17 cellular contexts compared by ENCODE assay signal in the genomic region with DNA sequence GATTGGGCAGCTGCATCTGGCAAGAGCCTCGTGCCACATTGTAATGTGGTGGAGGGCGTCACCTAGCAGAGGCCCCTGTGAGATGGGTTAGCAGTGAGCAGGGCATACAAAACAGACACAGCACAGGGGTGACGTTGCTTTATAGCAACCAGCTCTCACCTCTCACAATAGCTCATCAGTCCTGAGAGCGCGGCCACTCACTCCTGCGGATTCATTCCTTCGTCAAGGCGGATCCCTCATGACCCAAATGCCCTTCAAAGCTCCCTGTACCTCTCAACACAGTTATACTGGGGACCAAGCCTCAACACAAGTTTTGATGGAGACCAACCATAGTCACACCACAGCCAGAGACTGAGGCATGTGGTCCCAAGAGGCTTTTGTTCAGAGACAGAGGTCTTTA. TPM values are rescaled to one million over a fixed set of nuclear protein-coding genes. Genes with fewer than 3 reads are reported as not detected.
A peak's percentile ranks its signal among the peaks of the same experiment; 100 is the strongest.
DNase-seq lines count a peak whose midpoint lies in the region; ATAC-seq and TF ChIP-seq lines count a peak whose summit lies in the region.
"Had no signal": no experiment of that assay in that cellular context is flagged by ENCODE, and none has a peak within 500 bp of the region (broad histone marks: within the 10 kb centered on the region; RNA-seq: fewer than 3 reads in every experiment).

No MANE protein-coding gene starts in this region.

- H3K4me3 Mint-ChIP-seq in activated B cell treated with CpG ODN at 0.5 μM for 24 hours (no peak overlapping the region), progenitor cell of endocrine pancreas (ENCODE audit: low read depth) (no peak overlapping the region)
- H3K4me3 Mint-ChIP-seq: CD8-positive, alpha-beta T cell had no signal

- H3K27ac Mint-ChIP-seq in activated B cell treated with CpG ODN at 0.5 μM for 24 hours: peak overlapping the region; percentile 90
- no peak overlapping the region for H3K27ac Mint-ChIP-seq in progenitor cell of endocrine pancreas
- H3K27ac Mint-ChIP-seq: CD8-positive, alpha-beta T cell had no signal

- TF ChIP-seq POLR2A in sigmoid colon (IDR thresholded peaks at IDR 0.05): no peak
- TF ChIP-seq POLR2A in esophagus squamous epithelium (IDR thresholded peaks at IDR 0.05): no peak

- H3K9me3 Mint-ChIP-seq in activated B cell treated with CpG ODN at 0.5 μM for 24 hours: no peaks in the 10 kb centered on the region
- H3K9me3 Mint-ChIP-seq in progenitor cell of endocrine pancreas (ENCODE audit: low read depth): no peaks in the 10 kb centered on the region
- H3K9me3 Mint-ChIP-seq: CD8-positive, alpha-beta T cell had no signal

- CTCF ChIA-PET in activated B cell treated with CpG ODN at 0.5 μM for 24 hours (lab: Charles Lee): interaction anchor here (0.7 to 5.0 kb wide), 16 partner anchors 9 to 391 kb away, joined by 3 to 39 read pairs (median 6); partner anchors contain the start of gene SLC37A1

- ATAC-seq in activated B cell treated with CpG ODN at 0.5 μM for 24 hours (ENCODE audit: low read depth) (no peak), GM21786 (IDR thresholded peaks at IDR 0.05; ENCODE audit: unreplicated experiment) (no peak)

- H3K27me3 Mint-ChIP-seq in activated B cell treated with CpG ODN at 0.5 μM for 24 hours (no peaks in the 10 kb centered on the region), progenitor cell of endocrine pancreas (no peaks in the 10 kb centered on the region)

- DNase-seq in Karpas-422 (no peak), activated B cell treated with CpG ODN at 0.5 μM for 24 hours (no peak), sigmoid colon (peak; percentile 9), esophagus squamous epithelium (lab: John Stamatoyannopoulos, UW) (no peak), progenitor cell of endocrine pancreas (ENCODE audit: low spot score, unreplicated experiment) (no peak)
- DNase-seq: CD8-positive, alpha-beta T cell; DMS79 treated with DMSO at 0.1 percent for 48 hours; NCI-H1436; NCI-H2029; NCI-H2171 treated with DMSO at 0.1 percent for 48 hours; NCI-H510A; SK-N-SH had no signal

- POLR2A ChIA-PET in activated B cell treated with CpG ODN at 0.5 μM for 24 hours (lab: Charles Lee): interaction anchor here (0.6 to 6.6 kb wide), 11 partner anchors 11 to 368 kb away, joined by 3 to 91 read pairs (median 6); partner anchors contain the start of genes RSPH1 and SLC37A1

- peaks cover 42 to 68% (median 59%) of the 10 kb centered on the region in 10 experiments for H3K4me1 ChIP-seq in BLaER1 treated with 17β-estradiol and CSF1 and Interleukin-3, amounts not matched to agents 10 nM and 100 nM
- H3K4me1 ChIP-seq in Karpas-422 (ENCODE audit: low read length) (peaks cover 66% of the 10 kb centered on the region), sigmoid colon (peaks cover 0 to 13% (median 4%) of the 10 kb centered on the region in 4 donors), esophagus squamous epithelium (peaks cover 0 to 20% (median 2%) of the 10 kb centered on the region in 3 donors)
- H3K4me1 ChIP-seq: HAP-1 had no signal

- TF ChIP-seq CTCF in activated B cell treated with CpG ODN at 0.5 μM for 24 hours (IDR thresholded peaks at IDR 0.05) (no peak), sigmoid colon (IDR thresholded peaks at IDR 0.05) (no peak), esophagus squamous epithelium (IDR thresholded peaks at IDR 0.05) (no peak), progenitor cell of endocrine pancreas (IDR thresholded peaks at IDR 0.05; ENCODE audit: unreplicated experiment) (no peak)

- 84 to 94% methylated on average over 8 of the region's 8 CpGs for WGBS in sigmoid colon, 2 donors
- WGBS in esophagus squamous epithelium, 2 donors: 76 to 87% methylated on average over 7 to 8 of the region's 8 CpGs

- H3K27me3 ChIP-seq in BLaER1 treated with 17β-estradiol and CSF1 and Interleukin-3, amounts not matched to agents 10 nM and 100 nM: peaks cover 0 to 10% (median 0%) of the 10 kb centered on the region in 11 experiments; a peak in 3 of 22 replicates
- H3K27me3 ChIP-seq in Karpas-422 (ENCODE audit: low read length) (no peaks in the 10 kb centered on the region), sigmoid colon (no peaks in the 10 kb centered on the region), esophagus squamous epithelium (no peaks in the 10 kb centered on the region)

- H3K36me3 Mint-ChIP-seq in activated B cell treated with CpG ODN at 0.5 μM for 24 hours (ENCODE audit: low read depth) (peaks cover 64% of the 10 kb centered on the region), progenitor cell of endocrine pancreas (ENCODE audit: insufficient read depth) (peaks cover 22% of the 10 kb centered on the region)

- no peak overlapping the region for H3K4me3 ChIP-seq in BLaER1 treated with 17β-estradiol and CSF1 and Interleukin-3, amounts not matched to agents 10 nM and 100 nM
- H3K4me3 ChIP-seq in Karpas-422 (ENCODE audit: low read length): peak overlapping the region; percentile 52
- H3K4me3 ChIP-seq in sigmoid colon: no peak overlapping the region
- H3K4me3 ChIP-seq in esophagus squamous epithelium: no peak overlapping the region
- H3K4me3 ChIP-seq: HAP-1 had no signal

- H2AFZ ChIP-seq in Karpas-422 (ENCODE audit: low read length): no peak overlapping the region

- H3K79me2 ChIP-seq in Karpas-422 (ENCODE audit: low read length): peaks cover 28% of the 10 kb centered on the region

- H3K9me2 ChIP-seq in Karpas-422 (replicated peaks; ENCODE audit: insufficient read depth, low read length): no peaks in the 10 kb centered on the region
- H3K9me2 ChIP-seq: SK-N-SH had no signal

- peak overlapping the region in 8 of 11 experiments; percentile 75 to 98 (median 79); a peak in 16 of 22 replicates for H3K4me2 ChIP-seq in BLaER1 treated with 17β-estradiol and CSF1 and Interleukin-3, amounts not matched to agents 10 nM and 100 nM
- peak overlapping the region; percentile 69 for H3K4me2 ChIP-seq in Karpas-422 (ENCODE audit: low read depth, low read length, poor library complexity, severe bottlenecking)
- H3K4me2 ChIP-seq: SK-N-SH had no signal

- peak overlapping the region in 2 of 11 experiments; percentile 8 to 30; a peak in 2 of 22 replicates for H3K9ac ChIP-seq in BLaER1 treated with 17β-estradiol and CSF1 and Interleukin-3, amounts not matched to agents 10 nM and 100 nM
- peak overlapping the region; percentile 73 for H3K9ac ChIP-seq in Karpas-422 (ENCODE audit: low read length)
- H3K9ac ChIP-seq: SK-N-SH had no signal

- no peak for TF ChIP-seq EP300 in sigmoid colon (IDR thresholded peaks at IDR 0.05)

- intact Hi-C loops in activated B cell treated with CpG ODN at 0.5 μM for 24 hours (cut with micrococcal nuclease) (loop anchor here (1.0 to 10.0 kb wide), 4 partner anchors 121 to 532 kb away; no protein-coding TSS in a partner anchor), sigmoid colon (cut with DNase I) (no loop called here), esophagus squamous epithelium (cut with DNase I) (loop anchor here (10.0 kb wide), 1 partner anchor 202 kb away; no protein-coding TSS in a partner anchor)

- H3K27ac ChIP-seq in BLaER1 treated with 17β-estradiol and CSF1 and Interleukin-3, amounts not matched to agents 10 nM and 100 nM: no peak overlapping the region
- H3K27ac ChIP-seq in Karpas-422 (ENCODE audit: low read length) (peak overlapping the region; percentile 96), sigmoid colon (no peak overlapping the region), esophagus squamous epithelium (no peak overlapping the region)
- H3K27ac ChIP-seq: HL-60 had no signal

- no peaks in the 10 kb centered on the region for H3K9me3 ChIP-seq in BLaER1 treated with 17β-estradiol and CSF1 and Interleukin-3, amounts not matched to agents 10 nM and 100 nM (replicated peaks in 1 of 11)
- H3K9me3 ChIP-seq in Karpas-422 (ENCODE audit: low read length) (no peaks in the 10 kb centered on the region), sigmoid colon (no peaks in the 10 kb centered on the region), esophagus squamous epithelium (no peaks in the 10 kb centered on the region)
- H3K9me3 ChIP-seq: HAP-1, SK-N-SH had no signal

- H3K4me1 Mint-ChIP-seq in activated B cell treated with CpG ODN at 0.5 μM for 24 hours (peaks cover 63% of the 10 kb centered on the region), progenitor cell of endocrine pancreas (ENCODE audit: low read depth) (peaks cover 2% of the 10 kb centered on the region)

- peaks cover 0 to 25% (median 3%) of the 10 kb centered on the region in 11 experiments; a peak in 6 of 22 replicates for H3K36me3 ChIP-seq in BLaER1 treated with 17β-estradiol and CSF1 and Interleukin-3, amounts not matched to agents 10 nM and 100 nM
- H3K36me3 ChIP-seq in Karpas-422 (ENCODE audit: insufficient read depth, low read length) (no peaks in the 10 kb centered on the region), sigmoid colon (peaks cover 0 to 17% (median 0%) of the 10 kb centered on the region in 4 donors), esophagus squamous epithelium (peaks cover 0 to 67% (median 0%) of the 10 kb centered on the region in 3 donors)
- H3K36me3 ChIP-seq: HAP-1 had no signal

- peaks cover 0 to 47% (median 0%) of the 10 kb centered on the region in 11 experiments; a peak in 6 of 22 replicates for H4K20me1 ChIP-seq in BLaER1 treated with 17β-estradiol and CSF1 and Interleukin-3, amounts not matched to agents 10 nM and 100 nM
- H4K20me1 ChIP-seq in Karpas-422 (ENCODE audit: insufficient read depth, low read depth, low read length): no peaks in the 10 kb centered on the region

RNA-seq across cellular contexts. Expression of gene SLC37A1, which starts 22.9 kb away (rescaled TPM):
- 47.1 and 51.4 TPM in 2 replicates for total RNA-seq in Karpas-422 (2014; rRNA removed; shearing (Covaris generic); ENCODE audit: low replicate concordance)
- total RNA-seq in activated B cell treated with CpG ODN at 0.5 μM for 24 hours: 39.8 and 47.9 TPM in 2 replicates
- 1 to 10 TPM; 2.3 to 7.8 (median 5.0) TPM for total RNA-seq in sigmoid colon
- 10 to 100 TPM; 21.0 to 98.5 (median 31.2) TPM for polyA plus RNA-seq in sigmoid colon
- total RNA-seq in esophagus squamous epithelium: 10 to 100 TPM; 10.7 to 21.1 (median 14.0) TPM
- total RNA-seq in progenitor cell of endocrine pancreas: 58.4 and 60.2 TPM in 2 replicates

RNA-seq across cellular contexts. Expression of gene RSPH1, which starts 40.6 kb away (rescaled TPM):
- total RNA-seq in Karpas-422 (2014; rRNA removed; shearing (Covaris generic); ENCODE audit: low replicate concordance): 0.26 and 0.54 TPM in 2 replicates
- total RNA-seq in activated B cell treated with CpG ODN at 0.5 μM for 24 hours: 0.38 TPM in 1 of 2 replicates, not detected in the other
- total RNA-seq in sigmoid colon: 1 to 10 TPM in 2 of 4 donors, not detected in 2; 1.2 TPM
- polyA plus RNA-seq in sigmoid colon: 10 to 100 TPM in 1 of 3 donors, 1 to 10 TPM in 2; 3.0 to 13.4 (median 8.8) TPM
- under 1 TPM in 1 of 4 donors, not detected in 3; 0.19 TPM for total RNA-seq in esophagus squamous epithelium
- 4.4 and 7.1 TPM in 2 replicates for total RNA-seq in progenitor cell of endocrine pancreas
- total RNA-seq: Right ventricle myocardium superior had no signal
